In the genomic region with DNA sequence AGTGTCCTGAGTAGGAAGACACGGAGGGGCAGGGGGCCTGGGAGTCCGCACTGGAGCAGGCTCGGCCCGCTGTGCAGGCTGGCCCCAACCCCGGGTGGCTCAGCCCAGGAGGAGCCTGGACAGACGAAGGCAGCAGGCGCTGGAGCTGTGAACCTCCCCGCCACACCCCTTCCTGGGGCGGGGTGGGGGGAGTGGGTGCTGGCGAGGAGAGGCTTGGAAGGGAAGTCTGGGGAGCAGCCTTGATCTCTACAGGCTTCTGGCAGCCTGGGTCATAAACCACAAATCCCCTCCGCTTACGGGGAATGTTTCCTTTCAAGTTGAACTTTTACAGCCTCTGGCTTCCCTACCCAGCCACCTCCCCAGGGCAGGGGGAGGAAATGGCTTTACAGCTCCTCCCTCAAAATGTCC, we compare ENCODE assay signal across 1 cellular context.
TF ChIP-seq lines count a peak whose summit lies in the region.

No MANE protein-coding gene starts in this region.

TF ChIP-seq in GM23338, 12 proteins besides CTCF, POLR2A, EP300 and RAD21 (continued from another document):
- TF ChIP-seq, protein P1, sequence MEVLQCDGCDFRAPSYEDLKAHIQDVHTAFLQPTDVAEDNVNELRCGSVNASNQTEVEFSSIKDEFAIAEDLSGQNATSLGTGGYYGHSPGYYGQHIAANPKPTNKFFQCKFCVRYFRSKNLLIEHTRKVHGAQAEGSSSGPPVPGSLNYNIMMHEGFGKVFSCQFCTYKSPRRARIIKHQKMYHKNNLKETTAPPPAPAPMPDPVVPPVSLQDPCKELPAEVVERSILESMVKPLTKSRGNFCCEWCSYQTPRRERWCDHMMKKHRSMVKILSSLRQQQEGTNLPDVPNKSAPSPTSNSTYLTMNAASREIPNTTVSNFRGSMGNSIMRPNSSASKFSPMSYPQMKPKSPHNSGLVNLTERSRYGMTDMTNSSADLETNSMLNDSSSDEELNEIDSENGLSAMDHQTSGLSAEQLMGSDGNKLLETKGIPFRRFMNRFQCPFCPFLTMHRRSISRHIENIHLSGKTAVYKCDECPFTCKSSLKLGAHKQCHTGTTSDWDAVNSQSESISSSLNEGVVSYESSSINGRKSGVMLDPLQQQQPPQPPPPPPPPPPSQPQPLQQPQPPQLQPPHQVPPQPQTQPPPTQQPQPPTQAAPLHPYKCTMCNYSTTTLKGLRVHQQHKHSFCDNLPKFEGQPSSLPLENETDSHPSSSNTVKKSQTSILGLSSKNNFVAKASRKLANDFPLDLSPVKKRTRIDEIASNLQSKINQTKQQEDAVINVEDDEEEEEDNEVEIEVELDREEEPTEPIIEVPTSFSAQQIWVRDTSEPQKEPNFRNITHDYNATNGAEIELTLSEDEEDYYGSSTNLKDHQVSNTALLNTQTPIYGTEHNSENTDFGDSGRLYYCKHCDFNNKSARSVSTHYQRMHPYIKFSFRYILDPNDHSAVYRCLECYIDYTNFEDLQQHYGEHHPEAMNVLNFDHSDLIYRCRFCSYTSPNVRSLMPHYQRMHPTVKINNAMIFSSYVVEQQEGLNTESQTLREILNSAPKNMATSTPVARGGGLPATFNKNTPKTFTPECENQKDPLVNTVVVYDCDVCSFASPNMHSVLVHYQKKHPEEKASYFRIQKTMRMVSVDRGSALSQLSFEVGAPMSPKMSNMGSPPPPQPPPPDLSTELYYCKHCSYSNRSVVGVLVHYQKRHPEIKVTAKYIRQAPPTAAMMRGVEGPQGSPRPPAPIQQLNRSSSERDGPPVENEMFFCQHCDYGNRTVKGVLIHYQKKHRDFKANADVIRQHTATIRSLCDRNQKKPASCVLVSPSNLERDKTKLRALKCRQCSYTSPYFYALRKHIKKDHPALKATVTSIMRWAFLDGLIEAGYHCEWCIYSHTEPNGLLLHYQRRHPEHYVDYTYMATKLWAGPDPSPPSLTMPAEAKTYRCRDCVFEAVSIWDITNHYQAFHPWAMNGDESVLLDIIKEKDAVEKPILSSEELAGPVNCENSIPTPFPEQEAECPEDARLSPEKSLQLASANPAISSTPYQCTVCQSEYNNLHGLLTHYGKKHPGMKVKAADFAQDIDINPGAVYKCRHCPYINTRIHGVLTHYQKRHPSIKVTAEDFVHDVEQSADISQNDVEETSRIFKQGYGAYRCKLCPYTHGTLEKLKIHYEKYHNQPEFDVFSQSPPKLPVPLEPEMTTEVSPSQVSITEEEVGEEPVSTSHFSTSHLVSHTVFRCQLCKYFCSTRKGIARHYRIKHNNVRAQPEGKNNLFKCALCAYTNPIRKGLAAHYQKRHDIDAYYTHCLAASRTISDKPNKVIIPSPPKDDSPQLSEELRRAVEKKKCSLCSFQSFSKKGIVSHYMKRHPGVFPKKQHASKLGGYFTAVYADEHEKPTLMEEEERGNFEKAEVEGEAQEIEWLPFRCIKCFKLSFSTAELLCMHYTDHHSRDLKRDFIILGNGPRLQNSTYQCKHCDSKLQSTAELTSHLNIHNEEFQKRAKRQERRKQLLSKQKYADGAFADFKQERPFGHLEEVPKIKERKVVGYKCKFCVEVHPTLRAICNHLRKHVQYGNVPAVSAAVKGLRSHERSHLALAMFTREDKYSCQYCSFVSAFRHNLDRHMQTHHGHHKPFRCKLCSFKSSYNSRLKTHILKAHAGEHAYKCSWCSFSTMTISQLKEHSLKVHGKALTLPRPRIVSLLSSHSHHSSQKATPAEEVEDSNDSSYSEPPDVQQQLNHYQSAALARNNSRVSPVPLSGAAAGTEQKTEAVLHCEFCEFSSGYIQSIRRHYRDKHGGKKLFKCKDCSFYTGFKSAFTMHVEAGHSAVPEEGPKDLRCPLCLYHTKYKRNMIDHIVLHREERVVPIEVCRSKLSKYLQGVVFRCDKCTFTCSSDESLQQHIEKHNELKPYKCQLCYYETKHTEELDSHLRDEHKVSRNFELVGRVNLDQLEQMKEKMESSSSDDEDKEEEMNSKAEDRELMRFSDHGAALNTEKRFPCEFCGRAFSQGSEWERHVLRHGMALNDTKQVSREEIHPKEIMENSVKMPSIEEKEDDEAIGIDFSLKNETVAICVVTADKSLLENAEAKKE (CRISPR knock-in tag; IDR thresholded peaks at IDR 0.05), result no peak
- TF ChIP-seq CREB1 (CRISPR knock-in tag; IDR thresholded peaks at IDR 0.05; ENCODE audit: low read depth) (no peak), ZNF331 (CRISPR knock-in tag; IDR thresholded peaks at IDR 0.05; ENCODE audit: low read depth) (no peak), STAT1 (IDR thresholded peaks at IDR 0.05; ENCODE audit: unreplicated experiment) (no peak), EZH2 (IDR thresholded peaks at IDR 0.05; ENCODE audit: low read depth, unreplicated experiment) (no peak), ETS1 (IDR thresholded peaks at IDR 0.05) (no peak)
- TF ChIP-seq, protein P2, sequence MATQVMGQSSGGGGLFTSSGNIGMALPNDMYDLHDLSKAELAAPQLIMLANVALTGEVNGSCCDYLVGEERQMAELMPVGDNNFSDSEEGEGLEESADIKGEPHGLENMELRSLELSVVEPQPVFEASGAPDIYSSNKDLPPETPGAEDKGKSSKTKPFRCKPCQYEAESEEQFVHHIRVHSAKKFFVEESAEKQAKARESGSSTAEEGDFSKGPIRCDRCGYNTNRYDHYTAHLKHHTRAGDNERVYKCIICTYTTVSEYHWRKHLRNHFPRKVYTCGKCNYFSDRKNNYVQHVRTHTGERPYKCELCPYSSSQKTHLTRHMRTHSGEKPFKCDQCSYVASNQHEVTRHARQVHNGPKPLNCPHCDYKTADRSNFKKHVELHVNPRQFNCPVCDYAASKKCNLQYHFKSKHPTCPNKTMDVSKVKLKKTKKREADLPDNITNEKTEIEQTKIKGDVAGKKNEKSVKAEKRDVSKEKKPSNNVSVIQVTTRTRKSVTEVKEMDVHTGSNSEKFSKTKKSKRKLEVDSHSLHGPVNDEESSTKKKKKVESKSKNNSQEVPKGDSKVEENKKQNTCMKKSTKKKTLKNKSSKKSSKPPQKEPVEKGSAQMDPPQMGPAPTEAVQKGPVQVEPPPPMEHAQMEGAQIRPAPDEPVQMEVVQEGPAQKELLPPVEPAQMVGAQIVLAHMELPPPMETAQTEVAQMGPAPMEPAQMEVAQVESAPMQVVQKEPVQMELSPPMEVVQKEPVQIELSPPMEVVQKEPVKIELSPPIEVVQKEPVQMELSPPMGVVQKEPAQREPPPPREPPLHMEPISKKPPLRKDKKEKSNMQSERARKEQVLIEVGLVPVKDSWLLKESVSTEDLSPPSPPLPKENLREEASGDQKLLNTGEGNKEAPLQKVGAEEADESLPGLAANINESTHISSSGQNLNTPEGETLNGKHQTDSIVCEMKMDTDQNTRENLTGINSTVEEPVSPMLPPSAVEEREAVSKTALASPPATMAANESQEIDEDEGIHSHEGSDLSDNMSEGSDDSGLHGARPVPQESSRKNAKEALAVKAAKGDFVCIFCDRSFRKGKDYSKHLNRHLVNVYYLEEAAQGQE (IDR thresholded peaks at IDR 0.05; ENCODE audit: unreplicated experiment), result no peak
